8 cellular contexts compared by ENCODE assay signal in genomic region chr7:74290590-74290950, GRCh38. TPM values are rescaled to one million over a fixed set of nuclear protein-coding genes. Genes with fewer than 3 reads are reported as not detected.
DNase-seq lines count a peak whose midpoint lies in the region; ATAC-seq and TF ChIP-seq lines count a peak whose summit lies in the region.

No MANE protein-coding gene starts in this region.

- peak overlapping the region; percentile 91 for H2AFZ ChIP-seq in parathyroid adenoma

- DNase-seq in DMS53 (lab: John Stamatoyannopoulos, UW), result peak; percentile 54
- DNase-seq in NCI-H526 (lab: John Stamatoyannopoulos, UW), result peak; percentile 26 to 68
- no peak for DNase-seq in epithelial cell of proximal tubule (ENCODE audit: low read depth)
- DNase-seq in activated gamma-delta T cell (lab: John Stamatoyannopoulos, UW), result no peak
- DNase-seq in activated naive CD4-positive, alpha-beta T cell (lab: John Stamatoyannopoulos, UW), result no peak

- H3K27ac ChIP-seq in parathyroid adenoma, result no peak overlapping the region

- ATAC-seq in HG02763 (IDR thresholded peaks at IDR 0.05; ENCODE audit: unreplicated experiment) (no peak), HG03354 (IDR thresholded peaks at IDR 0.05; ENCODE audit: poor library complexity, severe bottlenecking, unreplicated experiment) (no peak)

- H3K9me3 ChIP-seq in parathyroid adenoma (ENCODE audit: control insufficient read depth, low read length), result no peaks in the 10 kb centered on the region

- peaks cover 21% of the 10 kb centered on the region for H3K79me2 ChIP-seq in parathyroid adenoma

- no peaks in the 10 kb centered on the region for H3K36me3 ChIP-seq in parathyroid adenoma (ENCODE audit: control insufficient read depth, insufficient read depth, low read length)

- H3K4me3 ChIP-seq in epithelial cell of proximal tubule (ENCODE audit: low read depth, low read length), result peak overlapping the region; percentile 81
- no peak overlapping the region for H3K4me3 ChIP-seq in parathyroid adenoma (ENCODE audit: low read depth, low read length)

- no peak for TF ChIP-seq CTCF in epithelial cell of proximal tubule (conservative IDR thresholded peaks at IDR 0.05; ENCODE audit: low read depth, low read length)
- no peak for TF ChIP-seq CTCF in parathyroid adenoma (IDR thresholded peaks at IDR 0.05)

- H3K4me2 ChIP-seq in parathyroid adenoma (ENCODE audit: low read length), result peak overlapping the region; percentile 61

- H3K9ac ChIP-seq in parathyroid adenoma, result no peak overlapping the region

- H3K4me1 ChIP-seq in parathyroid adenoma, result peaks cover 11% of the 10 kb centered on the region

- no peaks in the 10 kb centered on the region for H3K27me3 ChIP-seq in parathyroid adenoma (ENCODE audit: control insufficient read depth, insufficient read depth, low read length)

RNA-seq across cellular contexts. Expression of gene CLIP2, which starts 1.4 kb away (rescaled TPM):
- 20.5 and 34.3 TPM in 2 replicates for total RNA-seq in epithelial cell of proximal tubule

RNA-seq across cellular contexts. Expression of gene RFC2, which starts 36.4 kb away (rescaled TPM):
- total RNA-seq in epithelial cell of proximal tubule, result 49.6 and 85.6 TPM in 2 replicates

Comparison
In these comparisons a context has a peak if more than half of its experiments do, and no peak if none do; other contexts are left out.
1. DNase-seq: peak in DMS53 (single experiment) and NCI-H526 (2 of 2); none in epithelial cell of proximal tubule (single experiment), activated gamma-delta T cell (single experiment) and activated naive CD4-positive, alpha-beta T cell (0 of 4).